ENCODE assay signal across 1 cellular context in the genomic region with DNA sequence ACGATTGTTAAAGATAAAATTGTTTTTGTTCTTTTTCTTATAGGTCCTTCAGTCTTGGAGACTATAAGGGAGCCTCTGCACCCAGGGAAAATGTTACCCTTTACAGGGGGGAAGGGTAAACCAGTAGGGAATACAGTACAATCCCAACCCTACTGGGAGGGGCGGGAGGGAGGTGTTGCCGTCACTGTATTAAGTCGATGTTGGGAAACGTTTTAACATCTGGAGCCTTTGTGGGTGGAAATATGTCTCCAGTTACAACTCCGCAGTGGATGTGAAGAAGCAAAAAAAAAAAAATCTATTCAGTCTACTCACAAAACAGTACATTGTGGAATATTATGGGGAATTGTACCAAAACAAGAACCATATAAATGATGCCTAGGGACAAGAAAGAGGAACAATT.
TF ChIP-seq lines count a peak whose summit lies in the region.

No MANE protein-coding gene starts in this region.

TF ChIP-seq in endothelial cell of umbilical vein, 7 proteins besides CTCF, POLR2A, EP300 and RAD21 (continued from another document):
- TF ChIP-seq GATA2 (IDR thresholded peaks at IDR 0.05; ENCODE audit: insufficient read depth, insufficient read length, low read depth, low read length), result no peak
- TF ChIP-seq, protein P1, sequence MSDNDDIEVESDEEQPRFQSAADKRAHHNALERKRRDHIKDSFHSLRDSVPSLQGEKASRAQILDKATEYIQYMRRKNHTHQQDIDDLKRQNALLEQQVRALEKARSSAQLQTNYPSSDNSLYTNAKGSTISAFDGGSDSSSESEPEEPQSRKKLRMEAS (IDR thresholded peaks at IDR 0.05; ENCODE audit: insufficient read depth, insufficient read length), result no peak
